11 cellular contexts compared by ENCODE assay signal in genomic region chr2:237885931-237886701, GRCh38. TPM values are rescaled to one million over a fixed set of nuclear protein-coding genes. Genes with fewer than 3 reads are reported as not detected.
DNase-seq lines count a peak whose midpoint lies in the region; ATAC-seq and TF ChIP-seq lines count a peak whose summit lies in the region.
"Had no signal": no experiment of that assay in that cellular context is flagged by ENCODE, and none has a peak within 500 bp of the region (broad histone marks: within the 10 kb centered on the region; RNA-seq: fewer than 3 reads in every experiment).

No MANE protein-coding gene starts in this region.

- no peaks in the 10 kb centered on the region for H3K4me1 Mint-ChIP-seq in H9
- H3K4me1 Mint-ChIP-seq in activated CD4-positive, alpha-beta memory T cell treated with anti-CD3 and anti-CD28 coated beads for 36 hours (ENCODE audit: low read depth): no peaks in the 10 kb centered on the region
- H3K4me1 Mint-ChIP-seq in CD4-positive, alpha-beta memory T cell: peaks cover 0 to 9% (median 1%) of the 10 kb centered on the region in 4 donors

- H2BK5ac ChIP-seq in H9 (ENCODE audit: insufficient read length, low read length): no peak overlapping the region

- ATAC-seq in left colon: peak; percentile 23
- ATAC-seq in gastrocnemius medialis: peak; percentile 67 to 72

- no peaks in the 10 kb centered on the region for H3K9me3 Mint-ChIP-seq in H9
- no peaks in the 10 kb centered on the region for H3K9me3 Mint-ChIP-seq in activated CD4-positive, alpha-beta memory T cell treated with anti-CD3 and anti-CD28 coated beads for 36 hours
- H3K9me3 Mint-ChIP-seq in CD4-positive, alpha-beta memory T cell: no peaks in the 10 kb centered on the region

- H3K4me2 ChIP-seq in H9 (ENCODE audit: insufficient read depth, insufficient read length, low read length): no peak overlapping the region

- DNase-seq in H9 (peak; percentile 27), left colon (peak; percentile 42 to 72), gastrocnemius medialis (peak; percentile 33 to 79), HAP-1 (ENCODE audit: low spot score in 2 of 2) (no peak)
- DNase-seq in activated CD4-positive, alpha-beta memory T cell treated with anti-CD3 and anti-CD28 coated beads for 36 hours: no peak
- DNase-seq in activated naive CD4-positive, alpha-beta T cell (lab: John Stamatoyannopoulos, UW): no peak
- no peak for DNase-seq in CD4-positive, alpha-beta memory T cell
- DNase-seq: NCI-H446 treated with DMSO at 0.1 percent for 48 hours; stimulated activated CD4-positive, alpha-beta T cell treated with anti-CD3 and anti-CD28 coated beads, Interleukin-2, amount 100 ng/mL, for 48 hours had no signal

- no peak overlapping the region for H3K4me3 Mint-ChIP-seq in H9
- H3K4me3 Mint-ChIP-seq in activated CD4-positive, alpha-beta memory T cell treated with anti-CD3 and anti-CD28 coated beads for 36 hours: no peak overlapping the region
- no peak overlapping the region for H3K4me3 Mint-ChIP-seq in CD4-positive, alpha-beta memory T cell

- no peak overlapping the region for H3K18ac ChIP-seq in H9 (ENCODE audit: insufficient read length, low read depth, low read length)

- H3T11ph ChIP-seq in H9 (ENCODE audit: low read length): no peak overlapping the region

- 0 out of 7 replicates have a peak overlapping the region, but pooled peaks of 1 of the 3 experiments have one; percentile 31 for H3K27ac Mint-ChIP-seq in H9
- H3K27ac Mint-ChIP-seq in activated CD4-positive, alpha-beta memory T cell treated with anti-CD3 and anti-CD28 coated beads for 36 hours: no peak overlapping the region
- no peak overlapping the region for H3K27ac Mint-ChIP-seq in CD4-positive, alpha-beta memory T cell

- peaks cover 2% of the 10 kb centered on the region for H4K20me1 ChIP-seq in H9 (ENCODE audit: control insufficient read depth, insufficient read depth, insufficient read length)

- in situ Hi-C loops in gastrocnemius medialis (cut with MboI; ENCODE audit: low sequenced_read_pairs in 4 of 4) (no loop called here), HAP-1 (cut with MboI; ENCODE audit: low sequenced_read_pairs) (no loop called here)

- H3K23ac ChIP-seq in H9 (ENCODE audit: insufficient read length, low read depth, low read length): no peak overlapping the region

- H3K23me2 ChIP-seq in H9 (ENCODE audit: insufficient read length, low read depth, low read length, poor library complexity, severe bottlenecking): peaks cover 2% of the 10 kb centered on the region

- POLR2A ChIA-PET in activated CD4-positive, alpha-beta memory T cell treated with anti-CD3 and anti-CD28 coated beads for 36 hours (lab: Charles Lee): no interaction called here
- POLR2A ChIA-PET in CD4-positive, alpha-beta memory T cell (lab: Charles Lee; ENCODE audit: partially characterized antibody): no interaction called here

- H3K79me2 ChIP-seq in H9 (ENCODE audit: insufficient read depth, low read length): no peaks in the 10 kb centered on the region

- CTCF ChIA-PET in activated CD4-positive, alpha-beta memory T cell treated with anti-CD3 and anti-CD28 coated beads for 36 hours (lab: Charles Lee): no interaction called here
- CTCF ChIA-PET in CD4-positive, alpha-beta memory T cell (lab: Charles Lee; ENCODE audit: partially characterized antibody): no interaction called here

- H3K36me3 ChIP-seq in gastrocnemius medialis: no peaks in the 10 kb centered on the region
- no peaks in the 10 kb centered on the region for H3K36me3 ChIP-seq in HAP-1 (replicated peaks)
- no peaks in the 10 kb centered on the region for H3K36me3 ChIP-seq in CD4-positive, alpha-beta memory T cell (ENCODE audit: insufficient read depth, low read length)

- no peak overlapping the region for H3K14ac ChIP-seq in H9 (ENCODE audit: insufficient read depth, low read length)

- H3K9me3 ChIP-seq in H9 (ENCODE audit: control insufficient read depth, low read depth, low read length) (no peaks in the 10 kb centered on the region), gastrocnemius medialis (no peaks in the 10 kb centered on the region), HAP-1 (no peaks in the 10 kb centered on the region)
- H3K9me3 ChIP-seq in CD4-positive, alpha-beta memory T cell (ENCODE audit: control insufficient read depth in 1 of 2, low read length in 2 of 2): no peaks in the 10 kb centered on the region

- no peak overlapping the region for H3K27ac ChIP-seq in H9 (ENCODE audit: insufficient read length, low read depth, low read length)
- H3K27ac ChIP-seq in cingulate gyrus (ENCODE audit: low read depth, low read length): peak overlapping the region; percentile 83
- H3K27ac ChIP-seq in gastrocnemius medialis: peak overlapping the region; percentile 72 to 96 (median 86)
- no peak overlapping the region for H3K27ac ChIP-seq in CD4-positive, alpha-beta memory T cell (ENCODE audit: low read depth, low read length)
- H3K27ac ChIP-seq: VCaP had no signal

- no peak overlapping the region for H2AK5ac ChIP-seq in H9 (ENCODE audit: insufficient read length, low read length)

- peak overlapping the region in 1 of 4 donors; percentile 8 for H3K4me3 ChIP-seq in gastrocnemius medialis
- no peak overlapping the region for H3K4me3 ChIP-seq in HAP-1
- H3K4me3 ChIP-seq in CD4-positive, alpha-beta memory T cell (ENCODE audit: low read length in 2 of 2): no peak overlapping the region

- no peak overlapping the region for H3K9ac ChIP-seq in H9 (ENCODE audit: extremely low read depth, insufficient read length, low read length)

- H3K27me3 ChIP-seq in H9 (ENCODE audit: insufficient read depth, low read length) (no peaks in the 10 kb centered on the region), gastrocnemius medialis (no peaks in the 10 kb centered on the region), HAP-1 (ENCODE audit: low read depth) (no peaks in the 10 kb centered on the region)
- H3K27me3 ChIP-seq in CD4-positive, alpha-beta memory T cell (ENCODE audit: insufficient read depth, low read length): no peaks in the 10 kb centered on the region

- H3K36me3 Mint-ChIP-seq in H9 (ENCODE audit: insufficient read depth in 1 of 3, low read depth in 3 of 3): no peaks in the 10 kb centered on the region
- no peaks in the 10 kb centered on the region for H3K36me3 Mint-ChIP-seq in activated CD4-positive, alpha-beta memory T cell treated with anti-CD3 and anti-CD28 coated beads for 36 hours
- no peaks in the 10 kb centered on the region for H3K36me3 Mint-ChIP-seq in CD4-positive, alpha-beta memory T cell

- H4K5ac ChIP-seq in H9 (ENCODE audit: insufficient read length, low read depth, low read length): no peak overlapping the region

- no peak overlapping the region for H4K91ac ChIP-seq in H9 (ENCODE audit: insufficient read length, low read depth, low read length)

- H4K8ac ChIP-seq in H9 (replicated peaks; ENCODE audit: insufficient read length, low read depth, low read length): no peak overlapping the region

- no peaks in the 10 kb centered on the region for H3K79me1 ChIP-seq in H9 (ENCODE audit: insufficient read depth, low read depth, low read length, poor library complexity, severe bottlenecking)

- no peak overlapping the region for H3K56ac ChIP-seq in H9 (ENCODE audit: insufficient read length, low read depth, low read length)

- no peak overlapping the region for H2BK12ac ChIP-seq in H9 (ENCODE audit: insufficient read length, low read depth, low read length)

- H2BK15ac ChIP-seq in H9 (ENCODE audit: low read depth, low read length): no peak overlapping the region

- no peaks in the 10 kb centered on the region for H3K27me3 Mint-ChIP-seq in H9 (ENCODE audit: low read depth)
- no peaks in the 10 kb centered on the region for H3K27me3 Mint-ChIP-seq in activated CD4-positive, alpha-beta memory T cell treated with anti-CD3 and anti-CD28 coated beads for 36 hours
- H3K27me3 Mint-ChIP-seq in CD4-positive, alpha-beta memory T cell: no peaks in the 10 kb centered on the region

- no peak overlapping the region for H3K4ac ChIP-seq in H9 (ENCODE audit: low read depth, low read length)

- H2BK120ac ChIP-seq in H9 (ENCODE audit: low read depth, low read length, poor library complexity, severe bottlenecking): no peak overlapping the region

- no peak overlapping the region for H2AFZ ChIP-seq in H9 (ENCODE audit: low read length)

- H3K4me1 ChIP-seq in H9 (ENCODE audit: insufficient read depth, low read length): no peaks in the 10 kb centered on the region
- peaks cover 9 to 30% of the 10 kb centered on the region in 2 donors for H3K4me1 ChIP-seq in gastrocnemius medialis
- H3K4me1 ChIP-seq in HAP-1: no peaks in the 10 kb centered on the region
- no peaks in the 10 kb centered on the region for H3K4me1 ChIP-seq in CD4-positive, alpha-beta memory T cell (ENCODE audit: insufficient read depth, low read length)

- no peak overlapping the region for H2BK20ac ChIP-seq in H9 (ENCODE audit: low read depth, low read length, poor library complexity, severe bottlenecking)

- TF ChIP-seq CTCF in H9 (conservative IDR thresholded peaks at IDR 0.05) (no peak), gastrocnemius medialis (IDR thresholded peaks at IDR 0.05 in 4 of 5, conservative IDR thresholded peaks at IDR 0.05 in 1 of 5) (no peak)

- WGBS in H9 (ENCODE audit: extremely low coverage, insufficient read length, low lambda C conversion rate): no CpG with 5 or more reads among the region's 26 CpGs

- no peak for TF ChIP-seq POLR2A in gastrocnemius medialis (IDR thresholded peaks at IDR 0.05)

- intact Hi-C loops in left colon (cut with DNase I, micrococcal nuclease) (no loop called here), gastrocnemius medialis (cut with DNase I; ENCODE audit: low total_unique reads) (loop anchor here (1.0 kb wide), 1 partner anchor 28 kb away; no protein-coding TSS in a partner anchor)
- intact Hi-C loops in activated CD4-positive, alpha-beta memory T cell treated with anti-CD3 and anti-CD28 coated beads for 36 hours (cut with micrococcal nuclease): no loop called here
- intact Hi-C loops in CD4-positive, alpha-beta memory T cell (cut with micrococcal nuclease): no loop called here

RNA-seq across cellular contexts. Expression of gene RAMP1, which starts 26.7 kb away (rescaled TPM):
- total RNA-seq in H9 (2021) (0.63 and 0.75 TPM in 2 replicates), left colon (10 to 100 TPM in 1 of 2 donors, 1 to 10 TPM in 1; 1.8 to 24.8 TPM), gastrocnemius medialis (100 to 1,000 TPM in 1 of 4 donors, 10 to 100 TPM in 3; 28.7 to 168 (median 71.8) TPM)
- under 1 TPM; 0.77 to 0.97 TPM for total RNA-seq in activated CD4-positive, alpha-beta memory T cell treated with anti-CD3 and anti-CD28 coated beads for 36 hours
- total RNA-seq in CD4-positive, alpha-beta memory T cell: not detected
- polyA plus RNA-seq in CD4-positive, alpha-beta memory T cell: 10 to 100 TPM in 1 of 2 donors, 1 to 10 TPM in 1; 1.3 to 10.8 TPM

Comparison
In these comparisons a context has a peak if more than half of its experiments do, and no peak if none do; other contexts are left out.
1. DNase-seq: peak in H9 (single experiment), left colon (2 of 2) and gastrocnemius medialis (2 of 2); none in HAP-1 (0 of 2), activated CD4-positive, alpha-beta memory T cell treated with anti-CD3 and anti-CD28 coated beads for 36 hours (single experiment), activated naive CD4-positive, alpha-beta T cell (0 of 4) and CD4-positive, alpha-beta memory T cell (0 of 5).
2. H3K27ac ChIP-seq: peak in cingulate gyrus (single experiment) and gastrocnemius medialis (4 of 4); none in H9 (single experiment) and CD4-positive, alpha-beta memory T cell (single experiment).